Comparison of ENCODE assay signal across 16 cellular contexts in the genomic region with DNA sequence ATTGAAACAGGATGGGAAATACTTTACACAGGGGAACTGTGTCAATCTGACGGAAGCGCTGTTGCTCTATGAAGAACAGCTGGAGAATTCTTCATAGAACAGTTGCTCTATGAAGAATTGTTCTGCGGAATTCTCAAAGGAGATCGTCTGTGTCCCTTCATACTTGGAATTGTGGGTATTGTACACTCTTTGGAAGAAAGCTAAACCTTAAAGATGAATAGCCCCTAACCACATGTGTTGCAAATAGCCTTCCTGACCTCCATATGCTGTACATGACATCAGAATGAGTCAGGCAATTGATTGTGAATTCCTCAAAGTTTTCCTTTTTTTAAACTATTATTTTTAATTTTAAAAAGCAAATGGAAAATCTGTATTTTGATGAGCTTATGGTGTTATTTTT. TPM values are rescaled to one million over a fixed set of nuclear protein-coding genes. Genes with fewer than 3 reads are reported as not detected.
"Had no signal": no experiment of that assay in that cellular context is flagged by ENCODE, and none has a peak within 500 bp of the region (broad histone marks: within the 10 kb centered on the region; RNA-seq: fewer than 3 reads in every experiment).

No MANE protein-coding gene starts in this region.

- H3K4me1 ChIP-seq: heart right ventricle, left lung had no signal

- FAIRE-seq: frontal cortex had no signal

- ATAC-seq: activated T-helper 17 cell treated with anti-CD3 and anti-CD28 coated beads, Interleukin-2, amount 50 U/mL, for 72 hours; left lung; sciatic nerve had no signal

- H3K36me3 ChIP-seq: heart right ventricle, left lung had no signal

- H3K4me3 ChIP-seq: heart right ventricle, left lung had no signal

- DNase-seq: activated B cell treated with CpG ODN at 0.5 μM for 24 hours; activated CD4-positive, alpha-beta T cell treated with anti-CD3 and anti-CD28 coated beads, Interleukin-2, amount 10 ng/mL, durations not matched to agents 7 days and 5 days; activated CD8-positive, alpha-beta memory T cell treated with anti-CD3 and anti-CD28 coated beads for 24 hours; activated naive CD4-positive, alpha-beta T cell treated with anti-CD3 and anti-CD28 coated beads for 36 hours; activated T-cell treated with anti-CD3 and anti-CD28 coated beads for 4 hours; endodermal cell; erythroblast; heart right ventricle; islet precursor cell; left lung; nephron progenitor cell; stimulated activated CD4-positive, alpha-beta T cell treated with anti-CD3 and anti-CD28 coated beads, Interleukin-2, amount 100 ng/mL, for 24 hours; stimulated activated naive CD4-positive, alpha-beta T cell treated with Interleukin-2 at 50 U/mL for 16 hours had no signal

- H3K27ac ChIP-seq: heart right ventricle had no signal

- H3K9me3 ChIP-seq: heart right ventricle, left lung had no signal

RNA-seq across cellular contexts. Expression of gene NIM1K, which starts 15.6 kb away (rescaled TPM):
- total RNA-seq: endodermal cell had no signal
